In the genomic region with DNA sequence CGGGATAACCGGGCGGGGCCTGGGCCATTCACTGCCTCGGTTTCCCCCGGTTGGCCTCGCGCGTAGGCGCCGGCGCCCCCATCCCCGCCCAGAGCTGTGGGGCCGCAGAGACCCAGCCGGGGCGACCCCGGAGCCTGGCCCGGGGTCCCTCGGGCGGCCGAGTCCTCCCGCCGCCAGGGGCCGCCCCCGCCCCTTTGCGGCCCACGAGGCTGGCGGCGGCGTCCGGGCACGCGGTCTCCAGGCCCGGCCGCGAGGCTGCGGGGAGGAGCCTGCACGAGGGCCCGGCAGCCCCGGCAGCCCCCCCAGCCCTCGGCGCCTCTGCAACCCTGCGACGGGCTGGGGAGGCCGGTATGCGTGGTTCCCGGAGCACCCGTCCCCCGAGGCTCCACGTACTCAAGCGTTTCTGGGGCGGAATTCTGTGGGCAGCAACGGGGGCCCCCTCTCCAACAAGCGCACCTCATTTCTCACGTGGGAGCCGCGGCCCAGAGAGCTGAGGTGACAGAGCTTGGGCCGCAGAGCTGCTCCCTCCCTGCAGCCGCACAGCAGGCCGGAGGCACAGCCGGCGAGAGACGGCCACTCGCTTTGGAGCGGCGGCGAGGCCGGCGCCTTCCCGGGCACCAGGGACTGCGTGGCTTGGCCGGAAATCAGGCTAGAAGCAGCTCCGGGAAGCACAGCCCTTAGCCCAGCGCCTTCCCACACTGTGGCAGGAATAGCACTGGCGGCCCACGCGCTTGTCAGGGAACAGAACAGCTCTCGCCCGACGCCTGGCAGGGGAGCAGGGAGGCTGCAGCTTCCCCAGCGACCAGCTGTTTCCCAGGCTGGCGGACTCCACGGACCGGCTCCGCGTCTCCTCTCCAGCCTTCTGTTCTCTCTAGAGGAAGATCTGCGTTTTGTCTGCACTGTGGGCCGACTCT, we compare ENCODE assay signal across 2 cellular contexts.
TF ChIP-seq lines count a peak whose summit lies in the region.

No MANE protein-coding gene starts in this region.

TF ChIP-seq in WTC11, 78 proteins besides CTCF, POLR2A, EP300 and RAD21 (continues in another document):
- TF ChIP-seq, protein P1, sequence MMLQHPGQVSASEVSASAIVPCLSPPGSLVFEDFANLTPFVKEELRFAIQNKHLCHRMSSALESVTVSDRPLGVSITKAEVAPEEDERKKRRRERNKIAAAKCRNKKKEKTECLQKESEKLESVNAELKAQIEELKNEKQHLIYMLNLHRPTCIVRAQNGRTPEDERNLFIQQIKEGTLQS (CRISPR knock-in tag; conservative IDR thresholded peaks at IDR 0.05), result 0 out of 2 replicates have a peak, but pooled peaks have one; percentile 10
- TF ChIP-seq CBFB (CRISPR knock-in tag; IDR thresholded peaks at IDR 0.05; ENCODE audit: low read depth) (peak; percentile 77; the same call in 1 of the 2 replicates), ELF4 (CRISPR knock-in tag; IDR thresholded peaks at IDR 0.05; ENCODE audit: low read depth) (peak; percentile 75), OVOL2 (CRISPR knock-in tag; IDR thresholded peaks at IDR 0.05; ENCODE audit: borderline replicate concordance) (no peak), JUN (CRISPR knock-in tag; IDR thresholded peaks at IDR 0.05) (peak; percentile 69; the same call in 1 of the 2 replicates), FOXP1 (CRISPR knock-in tag; IDR thresholded peaks at IDR 0.05; ENCODE audit: borderline replicate concordance) (peak; percentile 96), NR3C1 (CRISPR knock-in tag; conservative IDR thresholded peaks at IDR 0.05; ENCODE audit: low read depth) (0 out of 2 replicates have a peak, but pooled peaks have one; percentile 50), PRRX2 (CRISPR knock-in tag; IDR thresholded peaks at IDR 0.05) (no peak), MYBL2 (CRISPR knock-in tag; IDR thresholded peaks at IDR 0.05) (no peak), ETV6 (CRISPR knock-in tag; IDR thresholded peaks at IDR 0.05) (peak; percentile 72), KAT7 (CRISPR knock-in tag; IDR thresholded peaks at IDR 0.05; ENCODE audit: borderline replicate concordance) (0 out of 2 replicates have a peak, but pooled peaks have one; percentile 61), SMAD3 (CRISPR knock-in tag; IDR thresholded peaks at IDR 0.05; ENCODE audit: borderline replicate concordance) (no peak), GABPB1 (CRISPR knock-in tag; IDR thresholded peaks at IDR 0.05) (no peak), ZNF219 (CRISPR knock-in tag; IDR thresholded peaks at IDR 0.05; ENCODE audit: borderline replicate concordance) (peak; percentile 55; the same call in 1 of the 2 replicates)
- TF ChIP-seq, protein P2, sequence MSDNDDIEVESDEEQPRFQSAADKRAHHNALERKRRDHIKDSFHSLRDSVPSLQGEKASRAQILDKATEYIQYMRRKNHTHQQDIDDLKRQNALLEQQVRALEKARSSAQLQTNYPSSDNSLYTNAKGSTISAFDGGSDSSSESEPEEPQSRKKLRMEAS (CRISPR knock-in tag; IDR thresholded peaks at IDR 0.05), result peak; percentile 76; the same call in 1 of the 2 replicates
- TF ChIP-seq, protein P3, sequence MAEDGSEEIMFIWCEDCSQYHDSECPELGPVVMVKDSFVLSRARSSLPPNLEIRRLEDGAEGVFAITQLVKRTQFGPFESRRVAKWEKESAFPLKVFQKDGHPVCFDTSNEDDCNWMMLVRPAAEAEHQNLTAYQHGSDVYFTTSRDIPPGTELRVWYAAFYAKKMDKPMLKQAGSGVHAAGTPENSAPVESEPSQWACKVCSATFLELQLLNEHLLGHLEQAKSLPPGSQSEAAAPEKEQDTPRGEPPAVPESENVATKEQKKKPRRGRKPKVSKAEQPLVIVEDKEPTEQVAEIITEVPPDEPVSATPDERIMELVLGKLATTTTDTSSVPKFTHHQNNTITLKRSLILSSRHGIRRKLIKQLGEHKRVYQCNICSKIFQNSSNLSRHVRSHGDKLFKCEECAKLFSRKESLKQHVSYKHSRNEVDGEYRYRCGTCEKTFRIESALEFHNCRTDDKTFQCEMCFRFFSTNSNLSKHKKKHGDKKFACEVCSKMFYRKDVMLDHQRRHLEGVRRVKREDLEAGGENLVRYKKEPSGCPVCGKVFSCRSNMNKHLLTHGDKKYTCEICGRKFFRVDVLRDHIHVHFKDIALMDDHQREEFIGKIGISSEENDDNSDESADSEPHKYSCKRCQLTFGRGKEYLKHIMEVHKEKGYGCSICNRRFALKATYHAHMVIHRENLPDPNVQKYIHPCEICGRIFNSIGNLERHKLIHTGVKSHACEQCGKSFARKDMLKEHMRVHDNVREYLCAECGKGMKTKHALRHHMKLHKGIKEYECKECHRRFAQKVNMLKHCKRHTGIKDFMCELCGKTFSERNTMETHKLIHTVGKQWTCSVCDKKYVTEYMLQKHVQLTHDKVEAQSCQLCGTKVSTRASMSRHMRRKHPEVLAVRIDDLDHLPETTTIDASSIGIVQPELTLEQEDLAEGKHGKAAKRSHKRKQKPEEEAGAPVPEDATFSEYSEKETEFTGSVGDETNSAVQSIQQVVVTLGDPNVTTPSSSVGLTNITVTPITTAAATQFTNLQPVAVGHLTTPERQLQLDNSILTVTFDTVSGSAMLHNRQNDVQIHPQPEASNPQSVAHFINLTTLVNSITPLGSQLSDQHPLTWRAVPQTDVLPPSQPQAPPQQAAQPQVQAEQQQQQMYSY (CRISPR knock-in tag; IDR thresholded peaks at IDR 0.05), result peak; percentile 44; the same call in 1 of the 2 replicates
- TF ChIP-seq, protein P4, sequence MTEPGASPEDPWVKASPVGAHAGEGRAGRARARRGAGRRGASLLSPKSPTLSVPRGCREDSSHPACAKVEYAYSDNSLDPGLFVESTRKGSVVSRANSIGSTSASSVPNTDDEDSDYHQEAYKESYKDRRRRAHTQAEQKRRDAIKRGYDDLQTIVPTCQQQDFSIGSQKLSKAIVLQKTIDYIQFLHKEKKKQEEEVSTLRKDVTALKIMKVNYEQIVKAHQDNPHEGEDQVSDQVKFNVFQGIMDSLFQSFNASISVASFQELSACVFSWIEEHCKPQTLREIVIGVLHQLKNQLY (CRISPR knock-in tag; IDR thresholded peaks at IDR 0.05), result peak; percentile 26; the same call in 1 of the 2 replicates
- TF ChIP-seq, protein P5, sequence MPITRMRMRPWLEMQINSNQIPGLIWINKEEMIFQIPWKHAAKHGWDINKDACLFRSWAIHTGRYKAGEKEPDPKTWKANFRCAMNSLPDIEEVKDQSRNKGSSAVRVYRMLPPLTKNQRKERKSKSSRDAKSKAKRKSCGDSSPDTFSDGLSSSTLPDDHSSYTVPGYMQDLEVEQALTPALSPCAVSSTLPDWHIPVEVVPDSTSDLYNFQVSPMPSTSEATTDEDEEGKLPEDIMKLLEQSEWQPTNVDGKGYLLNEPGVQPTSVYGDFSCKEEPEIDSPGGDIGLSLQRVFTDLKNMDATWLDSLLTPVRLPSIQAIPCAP (CRISPR knock-in tag; IDR thresholded peaks at IDR 0.05), result peak; percentile 87
- TF ChIP-seq, protein P6, sequence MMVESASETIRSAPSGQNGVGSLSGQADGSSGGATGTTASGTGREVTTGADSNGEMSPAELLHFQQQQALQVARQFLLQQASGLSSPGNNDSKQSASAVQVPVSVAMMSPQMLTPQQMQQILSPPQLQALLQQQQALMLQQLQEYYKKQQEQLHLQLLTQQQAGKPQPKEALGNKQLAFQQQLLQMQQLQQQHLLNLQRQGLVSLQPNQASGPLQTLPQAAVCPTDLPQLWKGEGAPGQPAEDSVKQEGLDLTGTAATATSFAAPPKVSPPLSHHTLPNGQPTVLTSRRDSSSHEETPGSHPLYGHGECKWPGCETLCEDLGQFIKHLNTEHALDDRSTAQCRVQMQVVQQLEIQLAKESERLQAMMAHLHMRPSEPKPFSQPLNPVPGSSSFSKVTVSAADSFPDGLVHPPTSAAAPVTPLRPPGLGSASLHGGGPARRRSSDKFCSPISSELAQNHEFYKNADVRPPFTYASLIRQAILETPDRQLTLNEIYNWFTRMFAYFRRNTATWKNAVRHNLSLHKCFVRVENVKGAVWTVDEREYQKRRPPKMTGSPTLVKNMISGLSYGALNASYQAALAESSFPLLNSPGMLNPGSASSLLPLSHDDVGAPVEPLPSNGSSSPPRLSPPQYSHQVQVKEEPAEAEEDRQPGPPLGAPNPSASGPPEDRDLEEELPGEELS (CRISPR knock-in tag; IDR thresholded peaks at IDR 0.05), result peak; percentile 98

TF ChIP-seq in HepG2, 621 proteins besides CTCF, POLR2A, EP300 and RAD21 (continues in another document):
- TF ChIP-seq, protein P7, sequence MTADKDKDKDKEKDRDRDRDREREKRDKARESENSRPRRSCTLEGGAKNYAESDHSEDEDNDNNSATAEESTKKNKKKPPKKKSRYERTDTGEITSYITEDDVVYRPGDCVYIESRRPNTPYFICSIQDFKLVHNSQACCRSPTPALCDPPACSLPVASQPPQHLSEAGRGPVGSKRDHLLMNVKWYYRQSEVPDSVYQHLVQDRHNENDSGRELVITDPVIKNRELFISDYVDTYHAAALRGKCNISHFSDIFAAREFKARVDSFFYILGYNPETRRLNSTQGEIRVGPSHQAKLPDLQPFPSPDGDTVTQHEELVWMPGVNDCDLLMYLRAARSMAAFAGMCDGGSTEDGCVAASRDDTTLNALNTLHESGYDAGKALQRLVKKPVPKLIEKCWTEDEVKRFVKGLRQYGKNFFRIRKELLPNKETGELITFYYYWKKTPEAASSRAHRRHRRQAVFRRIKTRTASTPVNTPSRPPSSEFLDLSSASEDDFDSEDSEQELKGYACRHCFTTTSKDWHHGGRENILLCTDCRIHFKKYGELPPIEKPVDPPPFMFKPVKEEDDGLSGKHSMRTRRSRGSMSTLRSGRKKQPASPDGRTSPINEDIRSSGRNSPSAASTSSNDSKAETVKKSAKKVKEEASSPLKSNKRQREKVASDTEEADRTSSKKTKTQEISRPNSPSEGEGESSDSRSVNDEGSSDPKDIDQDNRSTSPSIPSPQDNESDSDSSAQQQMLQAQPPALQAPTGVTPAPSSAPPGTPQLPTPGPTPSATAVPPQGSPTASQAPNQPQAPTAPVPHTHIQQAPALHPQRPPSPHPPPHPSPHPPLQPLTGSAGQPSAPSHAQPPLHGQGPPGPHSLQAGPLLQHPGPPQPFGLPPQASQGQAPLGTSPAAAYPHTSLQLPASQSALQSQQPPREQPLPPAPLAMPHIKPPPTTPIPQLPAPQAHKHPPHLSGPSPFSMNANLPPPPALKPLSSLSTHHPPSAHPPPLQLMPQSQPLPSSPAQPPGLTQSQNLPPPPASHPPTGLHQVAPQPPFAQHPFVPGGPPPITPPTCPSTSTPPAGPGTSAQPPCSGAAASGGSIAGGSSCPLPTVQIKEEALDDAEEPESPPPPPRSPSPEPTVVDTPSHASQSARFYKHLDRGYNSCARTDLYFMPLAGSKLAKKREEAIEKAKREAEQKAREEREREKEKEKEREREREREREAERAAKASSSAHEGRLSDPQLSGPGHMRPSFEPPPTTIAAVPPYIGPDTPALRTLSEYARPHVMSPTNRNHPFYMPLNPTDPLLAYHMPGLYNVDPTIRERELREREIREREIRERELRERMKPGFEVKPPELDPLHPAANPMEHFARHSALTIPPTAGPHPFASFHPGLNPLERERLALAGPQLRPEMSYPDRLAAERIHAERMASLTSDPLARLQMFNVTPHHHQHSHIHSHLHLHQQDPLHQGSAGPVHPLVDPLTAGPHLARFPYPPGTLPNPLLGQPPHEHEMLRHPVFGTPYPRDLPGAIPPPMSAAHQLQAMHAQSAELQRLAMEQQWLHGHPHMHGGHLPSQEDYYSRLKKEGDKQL (CRISPR knock-in tag; IDR thresholded peaks at IDR 0.05; ENCODE audit: low read depth), result no peak
- TF ChIP-seq, protein P8, sequence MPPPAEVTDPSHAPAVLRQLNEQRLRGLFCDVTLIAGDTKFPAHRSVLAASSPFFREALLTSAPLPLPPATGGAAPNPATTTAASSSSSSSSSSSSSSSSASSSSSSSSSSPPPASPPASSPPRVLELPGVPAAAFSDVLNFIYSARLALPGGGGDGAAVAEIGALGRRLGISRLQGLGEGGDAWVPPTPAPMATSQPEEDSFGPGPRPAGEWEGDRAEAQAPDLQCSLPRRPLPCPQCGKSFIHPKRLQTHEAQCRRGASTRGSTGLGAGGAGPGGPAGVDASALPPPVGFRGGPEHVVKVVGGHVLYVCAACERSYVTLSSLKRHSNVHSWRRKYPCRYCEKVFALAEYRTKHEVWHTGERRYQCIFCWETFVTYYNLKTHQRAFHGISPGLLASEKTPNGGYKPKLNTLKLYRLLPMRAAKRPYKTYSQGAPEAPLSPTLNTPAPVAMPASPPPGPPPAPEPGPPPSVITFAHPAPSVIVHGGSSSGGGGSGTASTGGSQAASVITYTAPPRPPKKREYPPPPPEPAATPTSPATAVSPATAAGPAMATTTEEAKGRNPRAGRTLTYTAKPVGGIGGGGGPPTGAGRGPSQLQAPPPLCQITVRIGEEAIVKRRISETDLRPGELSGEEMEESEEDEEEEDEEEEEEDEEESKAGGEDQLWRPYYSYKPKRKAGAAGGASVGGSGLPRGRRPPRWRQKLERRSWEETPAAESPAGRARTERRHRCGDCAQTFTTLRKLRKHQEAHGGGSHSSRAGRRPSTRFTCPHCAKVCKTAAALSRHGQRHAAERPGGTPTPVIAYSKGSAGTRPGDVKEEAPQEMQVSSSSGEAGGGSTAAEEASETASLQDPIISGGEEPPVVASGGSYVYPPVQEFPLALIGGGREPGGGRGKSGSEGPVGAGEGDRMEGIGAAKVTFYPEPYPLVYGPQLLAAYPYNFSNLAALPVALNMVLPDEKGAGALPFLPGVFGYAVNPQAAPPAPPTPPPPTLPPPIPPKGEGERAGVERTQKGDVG (CRISPR knock-in tag; IDR thresholded peaks at IDR 0.05; ENCODE audit: borderline replicate concordance), result 0 out of 2 replicates have a peak, but pooled peaks have one; percentile 31
- TF ChIP-seq, protein P9, sequence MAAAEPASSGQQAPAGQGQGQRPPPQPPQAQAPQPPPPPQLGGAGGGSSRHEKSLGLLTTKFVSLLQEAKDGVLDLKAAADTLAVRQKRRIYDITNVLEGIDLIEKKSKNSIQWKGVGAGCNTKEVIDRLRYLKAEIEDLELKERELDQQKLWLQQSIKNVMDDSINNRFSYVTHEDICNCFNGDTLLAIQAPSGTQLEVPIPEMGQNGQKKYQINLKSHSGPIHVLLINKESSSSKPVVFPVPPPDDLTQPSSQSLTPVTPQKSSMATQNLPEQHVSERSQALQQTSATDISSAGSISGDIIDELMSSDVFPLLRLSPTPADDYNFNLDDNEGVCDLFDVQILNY (CRISPR knock-in tag; conservative IDR thresholded peaks at IDR 0.05), result no peak
- TF ChIP-seq CBX1 (IDR thresholded peaks at IDR 0.05; ENCODE audit: low read depth), result no peak
- TF ChIP-seq, protein P5 (CRISPR knock-in tag; IDR thresholded peaks at IDR 0.05; ENCODE audit: low read depth), result no peak
- TF ChIP-seq ZNF558 (CRISPR knock-in tag; IDR thresholded peaks at IDR 0.05; ENCODE audit: borderline replicate concordance), result 0 out of 2 replicates have a peak, but pooled peaks have one; percentile 11
- no peak for TF ChIP-seq MZF1 (CRISPR knock-in tag; IDR thresholded peaks at IDR 0.05; ENCODE audit: borderline replicate concordance)
- TF ChIP-seq, protein P10, sequence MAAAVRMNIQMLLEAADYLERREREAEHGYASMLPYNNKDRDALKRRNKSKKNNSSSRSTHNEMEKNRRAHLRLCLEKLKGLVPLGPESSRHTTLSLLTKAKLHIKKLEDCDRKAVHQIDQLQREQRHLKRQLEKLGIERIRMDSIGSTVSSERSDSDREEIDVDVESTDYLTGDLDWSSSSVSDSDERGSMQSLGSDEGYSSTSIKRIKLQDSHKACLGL (CRISPR knock-in tag; IDR thresholded peaks at IDR 0.05), result 0 out of 2 replicates have a peak, but pooled peaks have one; percentile 13
- TF ChIP-seq ZNF720 (CRISPR knock-in tag; IDR thresholded peaks at IDR 0.05), result no peak
- TF ChIP-seq ZNF547 (CRISPR knock-in tag; IDR thresholded peaks at IDR 0.05), result peak; percentile 18; the same call in 1 of the 2 replicates
- TF ChIP-seq RAD51 (IDR thresholded peaks at IDR 0.05; ENCODE audit: borderline replicate concordance), result no peak
- TF ChIP-seq ATM (IDR thresholded peaks at IDR 0.05; ENCODE audit: borderline replicate concordance), result no peak
- no peak for TF ChIP-seq TEAD3 (CRISPR knock-in tag; optimal IDR thresholded peaks at IDR 0.05; ENCODE audit: borderline replicate concordance)
